ENCODE assay signal across 9 cellular contexts in genomic region chr5:75885849-75886596, GRCh38.
DNase-seq lines count a peak whose midpoint lies in the region; ATAC-seq, FAIRE-seq and TF ChIP-seq lines count a peak whose summit lies in the region.
"Had no signal": no experiment of that assay in that cellular context is flagged by ENCODE, and none has a peak within 500 bp of the region (broad histone marks: within the 10 kb centered on the region; RNA-seq: fewer than 3 reads in every experiment).

No MANE protein-coding gene starts in this region.

- peak; percentile 46 for DNase-seq in NCI-H748 (lab: John Stamatoyannopoulos, UW; ENCODE audit: unreplicated experiment)
- DNase-seq in NCI-H748 treated with DMSO at 0.1 percent for 48 hours (lab: John Stamatoyannopoulos, UW): no peak
- peak; percentile 71 for DNase-seq in NCI-H82 (lab: John Stamatoyannopoulos, UW)
- peak; percentile 2 for DNase-seq in dermis blood vessel endothelial cell
- DNase-seq in small intestine: peak; percentile 3
- no peak for DNase-seq in T-helper 2 cell
- DNase-seq in esophagus squamous epithelium (lab: John Stamatoyannopoulos, UW): no peak

- intact Hi-C loops in esophagus squamous epithelium (cut with DNase I): no loop called here

- TF ChIP-seq POLR2A in esophagus squamous epithelium (IDR thresholded peaks at IDR 0.05): no peak

- H3K27me3 ChIP-seq in small intestine (ENCODE audit: control insufficient read depth in 2 of 2, insufficient read depth in 2 of 2, low read length in 2 of 2) (peaks cover 0 to under 1% of the 10 kb centered on the region in 2 donors), esophagus squamous epithelium (no peaks in the 10 kb centered on the region)

- ATAC-seq in GM19463 (IDR thresholded peaks at IDR 0.05; ENCODE audit: unreplicated experiment): no peak
- ATAC-seq: naive thymus-derived CD4-positive, alpha-beta T cell had no signal

- H3K36me3 ChIP-seq in small intestine (ENCODE audit: control insufficient read depth in 2 of 2, insufficient read depth in 2 of 2, low read length in 2 of 2) (no peaks in the 10 kb centered on the region), esophagus squamous epithelium (no peaks in the 10 kb centered on the region)

- WGBS in small intestine, 3 donors: 64 to 76% (median 64%) methylated on average over 2 of the region's 2 CpGs
- WGBS in esophagus squamous epithelium, 2 donors: 39 to 50% methylated on average over 2 of the region's 2 CpGs

- no peaks in the 10 kb centered on the region for H3K4me1 ChIP-seq in small intestine (ENCODE audit: control insufficient read depth in 2 of 2, insufficient read depth in 1 of 2, low read depth in 1 of 2, low read length in 1 of 2)
- no peaks in the 10 kb centered on the region for H3K4me1 ChIP-seq in esophagus squamous epithelium

- H3K27ac ChIP-seq in small intestine (ENCODE audit: low read depth in 1 of 2, low read length in 1 of 2) (no peak overlapping the region), esophagus squamous epithelium (no peak overlapping the region)

- H3K4me3 ChIP-seq in small intestine (ENCODE audit: low read depth in 1 of 2, low read length in 2 of 2) (no peak overlapping the region), esophagus squamous epithelium (no peak overlapping the region)

- FAIRE-seq in small intestine (lab: Jason Lieb, UNC): no peak

- H3K9me3 ChIP-seq in small intestine (ENCODE audit: control insufficient read depth, low read depth): no peaks in the 10 kb centered on the region
- no peaks in the 10 kb centered on the region for H3K9me3 ChIP-seq in esophagus squamous epithelium

- TF ChIP-seq CTCF in esophagus squamous epithelium (IDR thresholded peaks at IDR 0.05): no peak

Comparison
In these comparisons a context has a peak if more than half of its experiments do, and no peak if none do; other contexts are left out.
1. DNase-seq: peak in NCI-H748 (single experiment), NCI-H82 (single experiment), dermis blood vessel endothelial cell (single experiment) and small intestine (single experiment); none in NCI-H748 treated with DMSO at 0.1 percent for 48 hours (single experiment), T-helper 2 cell (0 of 5) and esophagus squamous epithelium (single experiment).